Comparison of ENCODE assay signal across 9 cellular contexts in genomic region chr22:19607198-19608113, GRCh38.
A peak's percentile ranks its signal among the peaks of the same experiment; 100 is the strongest.
DNase-seq lines count a peak whose midpoint lies in the region; ATAC-seq, FAIRE-seq and TF ChIP-seq lines count a peak whose summit lies in the region.
"Had no signal": no experiment of that assay in that cellular context is flagged by ENCODE, and none has a peak within 500 bp of the region (broad histone marks: within the 10 kb centered on the region; RNA-seq: fewer than 3 reads in every experiment).

No MANE protein-coding gene starts in this region.

- no peaks in the 10 kb centered on the region for H3K79me2 ChIP-seq in K562 (ENCODE audit: control insufficient read depth, insufficient read depth, low read length)

- peak overlapping the region; percentile 66 to 77 (median 69) for H3K4me3 Mint-ChIP-seq in naive thymus-derived CD4-positive, alpha-beta T cell

- BruUV-seq in K562 (replicated peaks; lab: Mats Ljungman, UMichigan): no TSS peak

- H3K27ac Mint-ChIP-seq in naive thymus-derived CD4-positive, alpha-beta T cell: peak overlapping the region; percentile 89 to 96 (median 94)

- no peak for FAIRE-seq in K562 (lab: Jason Lieb, UNC)

- peaks cover 31% of the 10 kb centered on the region for H4K20me1 ChIP-seq in K562 (replicated peaks; ENCODE audit: control insufficient read depth, insufficient read depth, low read length)

- TF ChIP-seq EP300 in K562 (IDR thresholded peaks at IDR 0.05; ENCODE audit: low read length): no peak

- H3K9ac ChIP-seq in K562 (ENCODE audit: insufficient read depth in 1 of 2, low read depth in 2 of 2, low read length in 2 of 2): peak overlapping the region in 1 of 2 experiments; percentile 27; a peak in 1 of 4 replicates

- WGBS in K562 (ENCODE audit: insufficient coverage, low coverage, missing lambda C conversion rate): 4% methylated on average over 29 of the region's 29 CpGs

- peak; percentile 2; the same call in 1 of the 3 replicates for ATAC-seq in K562
- ATAC-seq in naive thymus-derived CD4-positive, alpha-beta T cell: peak; percentile 93
- ATAC-seq in HG02885 (IDR thresholded peaks at IDR 0.05; ENCODE audit: poor library complexity, unreplicated experiment): no peak
- ATAC-seq in GM18519 (IDR thresholded peaks at IDR 0.05; ENCODE audit: low FRiP score, unreplicated experiment): no peak
- no peak for ATAC-seq in HG03108 (IDR thresholded peaks at IDR 0.05; ENCODE audit: unreplicated experiment)

- POLR2A ChIA-PET in K562 (lab: Yijun Ruan, JAX): interaction anchor here (0.6 to 2.5 kb wide), 8 partner anchors 10 to 622 kb away, joined by 3 to 9 read pairs (median 4); no protein-coding TSS in a partner anchor
- POLR2A ChIA-PET in naive thymus-derived CD4-positive, alpha-beta T cell (lab: Charles Lee): interaction anchor here (1.1 to 4.8 kb wide), 3 partner anchors 8 to 12 kb away, joined by 3 to 62 read pairs (median 4); no protein-coding TSS in a partner anchor

- no peak overlapping the region for H3K4me2 ChIP-seq in K562 (ENCODE audit: insufficient read depth, low read length)

- H3K9me3 Mint-ChIP-seq in naive thymus-derived CD4-positive, alpha-beta T cell: peaks cover 0 to 5% (median 0%) of the 10 kb centered on the region in 11 donors

- no peak overlapping the region for H2AFZ ChIP-seq in K562 (ENCODE audit: low read depth, low read length)

- peaks cover 28 to 82% (median 62%) of the 10 kb centered on the region in 7 donors for H3K4me1 Mint-ChIP-seq in naive thymus-derived CD4-positive, alpha-beta T cell

- in situ Hi-C loops in K562 (cut with MboI): no loop called here

- TF ChIP-seq RAD21 in K562 (CRISPR knock-in tag; conservative IDR thresholded peaks at IDR 0.05 in 1 of 2, IDR thresholded peaks at IDR 0.05 in 1 of 2): no peak

- H3K27me3 Mint-ChIP-seq in naive thymus-derived CD4-positive, alpha-beta T cell: no peaks in the 10 kb centered on the region

- peaks cover 9 to 22% of the 10 kb centered on the region in 2 experiments; a peak in 4 of 5 replicates for H3K4me1 ChIP-seq in K562 (replicated peaks in 1 of 2; ENCODE audit: control insufficient read depth in 2 of 2, insufficient read depth in 2 of 2, low read length in 2 of 2)
- peaks cover 0 to 53% of the 10 kb centered on the region in 2 donors for H3K4me1 ChIP-seq in naive thymus-derived CD4-positive, alpha-beta T cell (ENCODE audit: control insufficient read depth in 2 of 2, insufficient read depth in 2 of 2, low read length in 2 of 2)

- CTCF ChIA-PET in K562 (lab: Yijun Ruan, JAX; ENCODE audit: low intra/inter-chr PET ratio): interaction anchor here (0.6 kb wide), 1 partner anchor 1084 kb away, joined by 3 read pairs; no protein-coding TSS in a partner anchor
- CTCF ChIA-PET in naive thymus-derived CD4-positive, alpha-beta T cell (lab: Charles Lee): interaction anchor here (0.6 to 2.0 kb wide), 3 partner anchors 22 to 1494 kb away, joined by 3 to 14 read pairs (median 3); no protein-coding TSS in a partner anchor

- H3K27ac ChIP-seq in K562 (ENCODE audit: extremely low read depth, low read depth, low read length): no peak overlapping the region
- peak overlapping the region; percentile 72 for H3K27ac ChIP-seq in naive thymus-derived CD4-positive, alpha-beta T cell (ENCODE audit: low read depth, low read length)
- H3K27ac ChIP-seq: ovary had no signal

- H3K9me1 ChIP-seq in K562 (ENCODE audit: control insufficient read depth, insufficient read depth, low read length): no peaks in the 10 kb centered on the region

- TF ChIP-seq CTCF in K562 (IDR thresholded peaks at IDR 0.05 in 2 of 3, conservative IDR thresholded peaks at IDR 0.05 in 1 of 3; ENCODE audit: insufficient read depth in 2 of 3, low read depth in 1 of 3, low read length in 3 of 3): no peak

- no peak overlapping the region for H3K4me3 ChIP-seq in K562
- H3K4me3 ChIP-seq in naive thymus-derived CD4-positive, alpha-beta T cell (ENCODE audit: low read length): no peak overlapping the region
- H3K4me3 ChIP-seq: ovary had no signal

- TF ChIP-seq POLR2A in K562 (conservative IDR thresholded peaks at IDR 0.05): no peak

- peaks cover 0 to 5% (median 0%) of the 10 kb centered on the region in 5 donors for H3K36me3 Mint-ChIP-seq in naive thymus-derived CD4-positive, alpha-beta T cell

- DNase-seq in DMS79 treated with DMSO at 0.1 percent for 48 hours (lab: John Stamatoyannopoulos, UW) (peak; percentile 33), NCI-H748 treated with DMSO at 0.1 percent for 48 hours (lab: John Stamatoyannopoulos, UW) (peak; percentile 42), K562 (ENCODE audit: extremely low read depth in 1 of 4, low spot score in 3 of 4) (peak in 1 of 4 experiments; percentile 45), CD1c-positive myeloid dendritic cell (ENCODE audit: extremely low spot score) (no peak)
- peak in 8 of 9 donors; percentile 40 to 85 (median 78) for DNase-seq in naive thymus-derived CD4-positive, alpha-beta T cell

- H3K9me3 ChIP-seq in K562 (replicated peaks; ENCODE audit: control insufficient read depth, insufficient read depth, low read depth, low read length): no peaks in the 10 kb centered on the region
- H3K9me3 ChIP-seq in naive thymus-derived CD4-positive, alpha-beta T cell (ENCODE audit: control insufficient read depth in 2 of 3, low read length in 3 of 3): no peaks in the 10 kb centered on the region
- H3K9me3 ChIP-seq: ovary had no signal

- no peaks in the 10 kb centered on the region for H3K36me3 ChIP-seq in K562 (ENCODE audit: control insufficient read depth, insufficient read depth, low read length)
- no peaks in the 10 kb centered on the region for H3K36me3 ChIP-seq in naive thymus-derived CD4-positive, alpha-beta T cell (ENCODE audit: control insufficient read depth in 2 of 3, insufficient read depth in 3 of 3, low read length in 3 of 3)
- H3K36me3 ChIP-seq: ovary had no signal

- intact Hi-C loops in K562 (cut with micrococcal nuclease): loop anchor here (5.0 to 10.0 kb wide), 3 partner anchors 57 to 533 kb away; no protein-coding TSS in a partner anchor
- intact Hi-C loops in naive thymus-derived CD4-positive, alpha-beta T cell (cut with micrococcal nuclease): loop anchor here in 1 of 2 donors (1.0 kb wide), 1 partner anchor 10 kb away; no protein-coding TSS in a partner anchor

- peaks cover 90 to 92% of the 10 kb centered on the region in 2 experiments for H3K27me3 ChIP-seq in K562 (ENCODE audit: control insufficient read depth in 2 of 2, insufficient read depth in 2 of 2, low read length in 2 of 2)
- H3K27me3 ChIP-seq in naive thymus-derived CD4-positive, alpha-beta T cell (ENCODE audit: control insufficient read depth in 2 of 2, insufficient read depth in 2 of 2, low read length in 2 of 2): no peaks in the 10 kb centered on the region
- H3K27me3 ChIP-seq: ovary had no signal

TF ChIP-seq in K562, 482 proteins besides CTCF, POLR2A, EP300 and RAD21 (continues in another document):
- TF ChIP-seq EHMT2 (IDR thresholded peaks at IDR 0.05) (no peak), ZNF239 (CRISPR knock-in tag; IDR thresholded peaks at IDR 0.05) (no peak), SP1 (CRISPR knock-in tag; IDR thresholded peaks at IDR 0.05) (no peak), E2F4 (CRISPR knock-in tag; IDR thresholded peaks at IDR 0.05; ENCODE audit: low read depth) (no peak), DDX20 (tag; IDR thresholded peaks at IDR 0.05; ENCODE audit: low read depth) (no peak), ZFP36 (IDR thresholded peaks at IDR 0.05; ENCODE audit: low read depth, low read length, partially characterized antibody) (no peak), TEAD1 (CRISPR knock-in tag; IDR thresholded peaks at IDR 0.05) (no peak), SMARCB1 (IDR thresholded peaks at IDR 0.05; ENCODE audit: insufficient read length, low read depth) (no peak), ETV6 (IDR thresholded peaks at IDR 0.05; ENCODE audit: borderline replicate concordance in 1 of 2, low read depth in 2 of 2, low read length in 1 of 2) (no peak), ETV6 (CRISPR knock-in tag; IDR thresholded peaks at IDR 0.05; ENCODE audit: borderline replicate concordance) (no peak), ZNF431 (CRISPR knock-in tag; IDR thresholded peaks at IDR 0.05) (no peak), TRIM25 (IDR thresholded peaks at IDR 0.05; ENCODE audit: borderline replicate concordance) (no peak), RUNX1 (IDR thresholded peaks at IDR 0.05; ENCODE audit: low read depth) (no peak), ELK3 (CRISPR knock-in tag; IDR thresholded peaks at IDR 0.05) (no peak), TCF3 (CRISPR knock-in tag; IDR thresholded peaks at IDR 0.05) (0 out of 2 replicates have a peak, but pooled peaks have one; percentile 4), NFXL1 (CRISPR knock-in tag; IDR thresholded peaks at IDR 0.05) (no peak), NFIC (IDR thresholded peaks at IDR 0.05) (no peak)

Comparison
In these comparisons a context has a peak if more than half of its experiments do, and no peak if none do; other contexts are left out.
1. ATAC-seq: peak in K562 (single experiment) and naive thymus-derived CD4-positive, alpha-beta T cell (single experiment); none in HG02885 (single experiment), GM18519 (single experiment) and HG03108 (single experiment).